ENCODE assay signal across 15 cellular contexts in genomic region chr3:46264002-46264401, GRCh38. TPM values are rescaled to one million over a fixed set of nuclear protein-coding genes. Genes with fewer than 3 reads are reported as not detected.
DNase-seq lines count a peak whose midpoint lies in the region; ATAC-seq and TF ChIP-seq lines count a peak whose summit lies in the region.
"Had no signal": no experiment of that assay in that cellular context is flagged by ENCODE, and none has a peak within 500 bp of the region (broad histone marks: within the 10 kb centered on the region; RNA-seq: fewer than 3 reads in every experiment).

No MANE protein-coding gene starts in this region.

- H3K9me3 Mint-ChIP-seq in natural killer cell treated with Interleukin-12 subunit alpha and Interleukin-12 subunit beta and Interleukin-15 and Interleukin-18, amount 100 ng/mL, for 72 hours = peaks cover 11% of the 10 kb centered on the region
- H3K9me3 Mint-ChIP-seq in natural killer cell = peaks cover 0 to 4% of the 10 kb centered on the region in 2 donors
- peaks cover 7% of the 10 kb centered on the region for H3K9me3 Mint-ChIP-seq in central memory CD8-positive, alpha-beta T cell
- H3K9me3 Mint-ChIP-seq in type B pancreatic cell = no peaks in the 10 kb centered on the region

- intact Hi-C loops in natural killer cell (cut with micrococcal nuclease) = no loop called here

- no peak for ATAC-seq in natural killer cell treated with Interleukin-12 subunit alpha and Interleukin-12 subunit beta and Interleukin-15 and Interleukin-18, amount 100 ng/mL, for 72 hours
- no peak for ATAC-seq in natural killer cell
- no peak for ATAC-seq in central memory CD8-positive, alpha-beta T cell (replicated peaks; ENCODE audit: extremely low read depth, poor library complexity, severe bottlenecking)
- no peak for ATAC-seq in HG03469 (IDR thresholded peaks at IDR 0.05; ENCODE audit: unreplicated experiment)
- ATAC-seq: CD8-positive, alpha-beta T cell; GM12878 had no signal

- peak overlapping the region; percentile 80 to 87 for H3K27ac Mint-ChIP-seq in natural killer cell treated with Interleukin-12 subunit alpha and Interleukin-12 subunit beta and Interleukin-15 and Interleukin-18, amount 100 ng/mL, for 72 hours
- H3K27ac Mint-ChIP-seq in natural killer cell (no peak overlapping the region), type B pancreatic cell (no peak overlapping the region)
- no peak overlapping the region for H3K27ac Mint-ChIP-seq in central memory CD8-positive, alpha-beta T cell (ENCODE audit: low read depth)
- H3K27ac Mint-ChIP-seq: B cell; CD8-positive, alpha-beta T cell; HFFc6 had no signal

- no peaks in the 10 kb centered on the region for H3K27me3 Mint-ChIP-seq in natural killer cell treated with Interleukin-12 subunit alpha and Interleukin-12 subunit beta and Interleukin-15 and Interleukin-18, amount 100 ng/mL, for 72 hours
- H3K27me3 Mint-ChIP-seq in natural killer cell (ENCODE audit: low read depth in 2 of 2) (no peaks in the 10 kb centered on the region), type B pancreatic cell (peaks cover 23% of the 10 kb centered on the region)
- no peaks in the 10 kb centered on the region for H3K27me3 Mint-ChIP-seq in central memory CD8-positive, alpha-beta T cell
- H3K27me3 Mint-ChIP-seq: CD4-positive, CD25-positive, alpha-beta regulatory T cell had no signal

- peaks cover 70 to 85% of the 10 kb centered on the region in 2 donors for H3K4me1 Mint-ChIP-seq in natural killer cell treated with Interleukin-12 subunit alpha and Interleukin-12 subunit beta and Interleukin-15 and Interleukin-18, amount 100 ng/mL, for 72 hours (ENCODE audit: low read depth in 2 of 2)
- H3K4me1 Mint-ChIP-seq in natural killer cell (peaks cover 35 to 44% of the 10 kb centered on the region in 2 donors), type B pancreatic cell (ENCODE audit: unreplicated experiment) (no peaks in the 10 kb centered on the region)
- peaks cover 36% of the 10 kb centered on the region for H3K4me1 Mint-ChIP-seq in central memory CD8-positive, alpha-beta T cell
- H3K4me1 Mint-ChIP-seq: B cell had no signal

- TF ChIP-seq CTCF in natural killer cell (IDR thresholded peaks at IDR 0.05) (no peak), type B pancreatic cell (conservative IDR thresholded peaks at IDR 0.05) (no peak)

- peaks cover 27% of the 10 kb centered on the region for H3K36me3 Mint-ChIP-seq in natural killer cell treated with Interleukin-12 subunit alpha and Interleukin-12 subunit beta and Interleukin-15 and Interleukin-18, amount 100 ng/mL, for 72 hours
- H3K36me3 Mint-ChIP-seq in natural killer cell = peaks cover 7% of the 10 kb centered on the region
- H3K36me3 Mint-ChIP-seq in central memory CD8-positive, alpha-beta T cell (ENCODE audit: insufficient read depth) = peaks cover 5% of the 10 kb centered on the region
- no peaks in the 10 kb centered on the region for H3K36me3 Mint-ChIP-seq in type B pancreatic cell
- H3K36me3 Mint-ChIP-seq: CD4-positive, CD25-positive, alpha-beta regulatory T cell; CD8-positive, alpha-beta T cell had no signal

- peak overlapping the region; percentile 85 for H3K4me3 Mint-ChIP-seq in natural killer cell treated with Interleukin-12 subunit alpha and Interleukin-12 subunit beta and Interleukin-15 and Interleukin-18, amount 100 ng/mL, for 72 hours
- no peak overlapping the region for H3K4me3 Mint-ChIP-seq in natural killer cell
- peak overlapping the region; percentile 18 for H3K4me3 Mint-ChIP-seq in central memory CD8-positive, alpha-beta T cell
- H3K4me3 Mint-ChIP-seq in type B pancreatic cell = no peak overlapping the region
- H3K4me3 Mint-ChIP-seq: B cell; CD8-positive, alpha-beta T cell; HFFc6 had no signal

- no peak for DNase-seq in natural killer cell treated with Interleukin-12 subunit alpha and Interleukin-12 subunit beta and Interleukin-15 and Interleukin-18, amount 100 ng/mL, for 72 hours (ENCODE audit: low spot score)
- DNase-seq in natural killer cell = no peak
- DNase-seq in central memory CD8-positive, alpha-beta T cell (ENCODE audit: low spot score in 2 of 2) = no peak
- DNase-seq in iPS-NIHi7 (ENCODE audit: extremely low spot score) = peak; percentile 41
- DNase-seq in type B pancreatic cell (ENCODE audit: extremely low spot score, unreplicated experiment) = no peak
- DNase-seq: Caco-2; CD4-positive, CD25-positive, alpha-beta regulatory T cell; CD8-positive, alpha-beta T cell; DMS153; DND-41; GM23248; HFFc6 had no signal

RNA-seq across cellular contexts. Expression of gene CCR3, which starts 21.7 kb away (rescaled TPM):
- total RNA-seq in natural killer cell treated with Interleukin-12 subunit alpha and Interleukin-12 subunit beta and Interleukin-15 and Interleukin-18, amount 100 ng/mL, for 72 hours = 1 to 10 TPM in 1 of 2 donors, under 1 TPM in 1; 0.55 to 4.3 TPM
- total RNA-seq in natural killer cell (10 to 100 TPM in 1 of 3 donors, 1 to 10 TPM in 1, not detected in 1; 1.5 to 36.7 TPM), type B pancreatic cell (ENCODE audit: low replicate concordance) (0.14 TPM in 1 of 2 replicates, not detected in the other)
- total RNA-seq: B cell; CD8-positive, alpha-beta T cell; GM23248; HFFc6 had no signal

RNA-seq across cellular contexts. Expression of gene CCR1, which starts 55.9 kb away (rescaled TPM):
- total RNA-seq in natural killer cell treated with Interleukin-12 subunit alpha and Interleukin-12 subunit beta and Interleukin-15 and Interleukin-18, amount 100 ng/mL, for 72 hours = 10 to 100 TPM; 52.2 to 92.2 TPM
- total RNA-seq in natural killer cell = 10 to 100 TPM in 1 of 3 donors, 1 to 10 TPM in 2; 2.1 to 26.0 (median 3.8) TPM
- 0.98 and 1.3 TPM in 2 replicates for total RNA-seq in type B pancreatic cell (ENCODE audit: low replicate concordance)
- total RNA-seq: GM23248, HFFc6 had no signal

Comparison
In these comparisons a context has a peak if more than half of its experiments do, and no peak if none do; other contexts are left out.
1. H3K27ac Mint-ChIP-seq: peak in natural killer cell treated with Interleukin-12 subunit alpha and Interleukin-12 subunit beta and Interleukin-15 and Interleukin-18, amount 100 ng/mL, for 72 hours (2 of 2); none in natural killer cell (0 of 2), central memory CD8-positive, alpha-beta T cell (single experiment) and type B pancreatic cell (single experiment).
2. H3K4me3 Mint-ChIP-seq: peak in natural killer cell treated with Interleukin-12 subunit alpha and Interleukin-12 subunit beta and Interleukin-15 and Interleukin-18, amount 100 ng/mL, for 72 hours (single experiment) and central memory CD8-positive, alpha-beta T cell (single experiment); none in natural killer cell (single experiment) and type B pancreatic cell (single experiment).